In the genomic region with DNA sequence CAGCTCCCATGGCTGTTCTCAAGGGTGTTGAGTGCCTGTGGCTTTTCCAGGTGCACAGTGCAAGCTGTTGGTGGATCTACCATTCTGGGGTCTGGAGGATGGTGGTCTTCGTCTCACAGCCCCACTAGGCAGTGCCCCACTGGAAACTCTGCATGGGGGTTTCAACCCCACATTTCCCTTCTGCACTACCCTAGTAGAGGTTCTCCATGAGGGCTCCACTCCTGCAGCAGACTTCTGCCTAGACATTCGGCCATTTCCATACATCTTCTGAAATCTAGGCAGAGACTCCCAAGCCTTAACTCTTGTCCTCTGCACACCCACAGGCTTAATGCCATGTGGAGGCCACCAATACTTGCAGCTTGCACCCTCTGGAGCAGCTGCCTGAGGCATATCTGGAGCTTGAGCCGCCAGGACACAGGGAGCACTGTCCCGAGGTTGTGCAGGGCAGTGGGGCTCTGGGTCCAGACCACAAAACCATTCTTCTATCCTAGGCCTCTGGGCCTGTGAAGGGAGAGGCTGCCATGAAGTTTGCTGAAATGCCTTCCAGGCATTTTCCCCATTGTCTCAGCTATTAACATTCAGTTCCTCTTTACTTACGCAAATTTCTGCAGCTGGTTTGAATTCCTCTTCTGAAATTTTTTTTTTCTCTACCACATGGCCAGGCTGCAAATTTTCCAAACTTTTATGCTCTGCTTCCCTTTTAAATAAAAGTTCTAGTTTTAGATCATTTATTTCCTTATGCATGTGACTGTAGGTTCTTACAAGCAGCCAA, we compare ENCODE assay signal across 27 cellular contexts. TPM values are rescaled to one million over a fixed set of nuclear protein-coding genes. Genes with fewer than 3 reads are reported as not detected.
"Had no signal": no experiment of that assay in that cellular context is flagged by ENCODE, and none has a peak within 500 bp of the region (broad histone marks: within the 10 kb centered on the region; RNA-seq: fewer than 3 reads in every experiment).

No MANE protein-coding gene starts in this region.

- H3K36me3 Mint-ChIP-seq: activated CD8-positive, alpha-beta memory T cell treated with anti-CD3 and anti-CD28 coated beads, Interleukin-2, amount 10 ng/mL, durations not matched to agents 7 days and 5 days; activated naive CD8-positive, alpha-beta T cell treated with anti-CD3 and anti-CD28 coated beads, Interleukin-2, amount 10 ng/mL, durations not matched to agents 7 days and 5 days; stimulated activated effector memory CD8-positive, alpha-beta T cell treated with anti-CD3 and anti-CD28 coated beads, Interleukin-12 subunit alpha, Interleukin-12 subunit beta, amount 100 ng/mL, for 72 hours had no signal

- H3K27ac ChIP-seq: cardiac muscle cell, esophagus squamous epithelium, heart right ventricle, left ventricle myocardium inferior, sigmoid colon, testis, upper lobe of left lung had no signal

- DNase-seq: activated CD4-positive, alpha-beta memory T cell treated with anti-CD3 and anti-CD28 coated beads, Interleukin-2, amount 10 ng/mL, durations not matched to agents 7 days and 5 days; activated CD4-positive, alpha-beta T cell treated with anti-CD3 and anti-CD28 coated beads for 48 hours; activated CD4-positive, CD25-positive, alpha-beta regulatory T cell; activated CD8-positive, alpha-beta memory T cell treated with anti-CD3 and anti-CD28 coated beads, Interleukin-2, amount 10 ng/mL, durations not matched to agents 7 days and 5 days; activated naive CD4-positive, alpha-beta T cell treated with Interleukin-2 at 50 U/mL for 16 hours; activated naive CD8-positive, alpha-beta T cell treated with anti-CD3 and anti-CD28 coated beads, Interleukin-2, amount 10 ng/mL, durations not matched to agents 7 days and 5 days; amygdala; dermis blood vessel endothelial cell; effector memory CD8-positive, alpha-beta T cell; esophagus squamous epithelium; heart right ventricle; immature natural killer cell; kidney glomerular epithelial cell; left ventricle myocardium inferior; mammary epithelial cell; nephron progenitor cell; nucleus accumbens; posterior cingulate gyrus; sigmoid colon; stimulated activated CD4-positive, alpha-beta T cell treated with anti-CD3 and anti-CD28 coated beads, Interleukin-4, amount 100 ng/mL, for 24 hours; testis; upper lobe of left lung had no signal

- H3K4me3 ChIP-seq: cardiac muscle cell, esophagus squamous epithelium, heart right ventricle, left ventricle myocardium inferior, sigmoid colon, testis, upper lobe of left lung had no signal

- H3K4me1 Mint-ChIP-seq: activated CD4-positive, alpha-beta memory T cell treated with anti-CD3 and anti-CD28 coated beads, Interleukin-2, amount 10 ng/mL, durations not matched to agents 7 days and 5 days; activated CD8-positive, alpha-beta memory T cell treated with anti-CD3 and anti-CD28 coated beads, Interleukin-2, amount 10 ng/mL, durations not matched to agents 7 days and 5 days; activated naive CD8-positive, alpha-beta T cell treated with anti-CD3 and anti-CD28 coated beads, Interleukin-2, amount 10 ng/mL, durations not matched to agents 7 days and 5 days; activated T-helper 17 cell treated with anti-CD3 and anti-CD28 coated beads, Interleukin-2, amount 50 U/mL, for 72 hours; immature natural killer cell; nephron progenitor cell; stimulated activated effector memory CD8-positive, alpha-beta T cell treated with anti-CD3 and anti-CD28 coated beads, Interleukin-12 subunit alpha, Interleukin-12 subunit beta, amount 100 ng/mL, for 72 hours had no signal

- H3K4me3 Mint-ChIP-seq: activated CD4-positive, alpha-beta memory T cell treated with anti-CD3 and anti-CD28 coated beads, Interleukin-2, amount 10 ng/mL, durations not matched to agents 7 days and 5 days; activated CD8-positive, alpha-beta memory T cell treated with anti-CD3 and anti-CD28 coated beads, Interleukin-2, amount 10 ng/mL, durations not matched to agents 7 days and 5 days; activated naive CD8-positive, alpha-beta T cell treated with anti-CD3 and anti-CD28 coated beads, Interleukin-2, amount 10 ng/mL, durations not matched to agents 7 days and 5 days; activated T-helper 17 cell treated with anti-CD3 and anti-CD28 coated beads, Interleukin-2, amount 50 U/mL, for 72 hours; effector memory CD8-positive, alpha-beta T cell; immature natural killer cell; nephron progenitor cell; stimulated activated effector memory CD8-positive, alpha-beta T cell treated with anti-CD3 and anti-CD28 coated beads, Interleukin-12 subunit alpha, Interleukin-12 subunit beta, amount 100 ng/mL, for 72 hours had no signal

- H3K9me3 ChIP-seq: sigmoid colon, testis had no signal

- H3K27ac Mint-ChIP-seq: activated CD4-positive, alpha-beta memory T cell treated with anti-CD3 and anti-CD28 coated beads, Interleukin-2, amount 10 ng/mL, durations not matched to agents 7 days and 5 days; activated CD8-positive, alpha-beta memory T cell treated with anti-CD3 and anti-CD28 coated beads, Interleukin-2, amount 10 ng/mL, durations not matched to agents 7 days and 5 days; activated naive CD8-positive, alpha-beta T cell treated with anti-CD3 and anti-CD28 coated beads, Interleukin-2, amount 10 ng/mL, durations not matched to agents 7 days and 5 days; activated T-helper 17 cell treated with anti-CD3 and anti-CD28 coated beads, Interleukin-2, amount 50 U/mL, for 72 hours; effector memory CD8-positive, alpha-beta T cell; immature natural killer cell; nephron progenitor cell; stimulated activated effector memory CD8-positive, alpha-beta T cell treated with anti-CD3 and anti-CD28 coated beads, Interleukin-12 subunit alpha, Interleukin-12 subunit beta, amount 100 ng/mL, for 72 hours had no signal

- H3K36me3 ChIP-seq: cardiac muscle cell, esophagus squamous epithelium, heart right ventricle, left ventricle myocardium inferior, sigmoid colon, upper lobe of left lung had no signal

- H3K27me3 ChIP-seq: cardiac muscle cell, esophagus squamous epithelium, sigmoid colon, testis, upper lobe of left lung had no signal

- H3K9me3 Mint-ChIP-seq: effector memory CD8-positive, alpha-beta T cell had no signal

- H3K4me1 ChIP-seq: heart right ventricle, left ventricle myocardium inferior, sigmoid colon, testis had no signal

- ATAC-seq: activated CD8-positive, alpha-beta memory T cell treated with anti-CD3 and anti-CD28 coated beads, Interleukin-2, amount 10 ng/mL, durations not matched to agents 7 days and 5 days; activated T-helper 17 cell treated with anti-CD3 and anti-CD28 coated beads, Interleukin-2, amount 50 U/mL, for 72 hours; effector memory CD8-positive, alpha-beta T cell; heart right ventricle; stimulated activated effector memory CD8-positive, alpha-beta T cell treated with anti-CD3 and anti-CD28 coated beads, Interleukin-12 subunit alpha, Interleukin-12 subunit beta, amount 100 ng/mL, for 72 hours had no signal

RNA-seq across cellular contexts. Expression of a gene that starts 8.8 kb away (rescaled TPM):
- total RNA-seq: activated CD8-positive, alpha-beta memory T cell treated with anti-CD3 and anti-CD28 coated beads, Interleukin-2, amount 10 ng/mL, durations not matched to agents 7 days and 5 days; activated T-helper 17 cell treated with anti-CD3 and anti-CD28 coated beads, Interleukin-2, amount 50 U/mL, for 72 hours; cardiac muscle cell; chondrocyte; dermis blood vessel endothelial cell; heart right ventricle; left ventricle myocardium inferior; myocyte had no signal
